9 cellular contexts compared by ENCODE assay signal in the genomic region with DNA sequence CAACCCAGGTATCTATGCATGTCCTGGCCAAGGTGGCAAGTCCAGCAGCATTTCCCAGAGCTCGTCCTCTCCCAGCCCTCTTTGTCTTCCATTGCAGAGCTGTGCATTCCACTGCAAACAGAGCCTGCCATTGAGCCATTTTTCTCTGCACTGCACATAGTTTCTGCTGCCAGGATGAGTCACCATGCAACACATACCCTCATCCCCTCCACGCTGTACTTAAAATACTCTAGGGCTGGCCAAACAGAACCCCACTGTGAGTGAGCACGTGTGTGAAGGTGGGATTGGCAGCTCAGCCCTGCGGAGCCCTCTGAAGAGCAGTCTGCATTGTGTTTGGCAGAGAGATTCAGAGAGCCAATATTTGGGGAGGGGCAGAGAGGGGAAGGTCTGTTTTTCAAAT. TPM values are rescaled to one million over a fixed set of nuclear protein-coding genes. Genes with fewer than 3 reads are reported as not detected.
A peak's percentile ranks its signal among the peaks of the same experiment; 100 is the strongest.
DNase-seq lines count a peak whose midpoint lies in the region; ATAC-seq and TF ChIP-seq lines count a peak whose summit lies in the region.
"Had no signal": no experiment of that assay in that cellular context is flagged by ENCODE, and none has a peak within 500 bp of the region (broad histone marks: within the 10 kb centered on the region; RNA-seq: fewer than 3 reads in every experiment).

No MANE protein-coding gene starts in this region.

- H2BK12ac ChIP-seq in trophoblast cell (ENCODE audit: low read length), result peak overlapping the region; percentile 91

- DNase-seq in GM03348 (ENCODE audit: low spot score) (peak; percentile 70), PC-3 (peak; percentile 83), fibroblast of lung (ENCODE audit: low read depth in 2 of 2) (peak; percentile 77 to 90), trophoblast cell (peak; percentile 54 to 77), type B pancreatic cell (ENCODE audit: extremely low spot score, unreplicated experiment) (no peak), endothelial cell (ENCODE audit: low spot score) (no peak), cortex of kidney (lab: John Stamatoyannopoulos, UW) (no peak)
- DNase-seq: activated naive CD8-positive, alpha-beta T cell treated with anti-CD3 and anti-CD28 coated beads for 36 hours had no signal

- peak overlapping the region; percentile 32 for H3K4me2 ChIP-seq in PC-3 (ENCODE audit: low read length)
- H3K4me2 ChIP-seq in fibroblast of lung (ENCODE audit: extremely low read depth, insufficient read depth, low read length), result peak overlapping the region; percentile 59
- no peak overlapping the region for H3K4me2 ChIP-seq in trophoblast cell (ENCODE audit: low read length)

- peak overlapping the region; percentile 43 for H2BK120ac ChIP-seq in trophoblast cell (ENCODE audit: insufficient read depth, low read length, poor library complexity)

- H3K27ac Mint-ChIP-seq in type B pancreatic cell (no peak overlapping the region), endothelial cell (ENCODE audit: unreplicated experiment) (no peak overlapping the region)
- H3K27ac Mint-ChIP-seq: activated naive CD8-positive, alpha-beta T cell treated with anti-CD3 and anti-CD28 coated beads for 36 hours had no signal

- no peak overlapping the region for H3K4me3 Mint-ChIP-seq in type B pancreatic cell
- no peak overlapping the region for H3K4me3 Mint-ChIP-seq in endothelial cell (ENCODE audit: unreplicated experiment)
- H3K4me3 Mint-ChIP-seq: activated naive CD8-positive, alpha-beta T cell treated with anti-CD3 and anti-CD28 coated beads for 36 hours had no signal

- H3K4me1 ChIP-seq in PC-3 (ENCODE audit: insufficient read depth, low read length) (peaks cover 27% of the 10 kb centered on the region), fibroblast of lung (ENCODE audit: control insufficient read depth, extremely low read depth, insufficient read depth, low read length) (peaks cover 6% of the 10 kb centered on the region), trophoblast cell (ENCODE audit: control insufficient read depth in 1 of 2, insufficient read depth in 2 of 2, low read length in 2 of 2) (peaks cover 16 to 25% of the 10 kb centered on the region in 2 experiments)

- no peak overlapping the region for H4K12ac ChIP-seq in trophoblast cell (ENCODE audit: low read depth, low read length)

- H3K23ac ChIP-seq in trophoblast cell (ENCODE audit: low read length), result no peak overlapping the region

- POLR2A ChIA-PET in PC-3 (lab: Charles Lee; ENCODE audit: unreplicated experiment), result no interaction called here

- no peak overlapping the region for H3K14ac ChIP-seq in trophoblast cell (ENCODE audit: low read length)

- H4K20me1 ChIP-seq in PC-3 (ENCODE audit: low read length) (peaks cover 7% of the 10 kb centered on the region; the same call in 1 of the 2 replicates), fibroblast of lung (ENCODE audit: control insufficient read depth, extremely low read depth, insufficient read depth, low read length) (no peaks in the 10 kb centered on the region)

- peak overlapping the region; percentile 54 for H2BK5ac ChIP-seq in trophoblast cell (ENCODE audit: low read depth, low read length, poor library complexity)

- H3K4me1 Mint-ChIP-seq in type B pancreatic cell (ENCODE audit: unreplicated experiment) (peaks cover 4% of the 10 kb centered on the region), endothelial cell (ENCODE audit: unreplicated experiment) (peaks cover 8% of the 10 kb centered on the region)

- no peaks in the 10 kb centered on the region for H3K9me2 ChIP-seq in PC-3 (replicated peaks; ENCODE audit: low read length)

- no TSS peak for BruUV-seq in PC-3 (replicated peaks; lab: Mats Ljungman, UMichigan)

- TF ChIP-seq CTCF in PC-3 (conservative IDR thresholded peaks at IDR 0.05; ENCODE audit: low read depth, low read length), result no peak
- TF ChIP-seq CTCF in fibroblast of lung (conservative IDR thresholded peaks at IDR 0.05 in 1 of 2, IDR thresholded peaks at IDR 0.05 in 1 of 2; ENCODE audit: low read depth in 1 of 2, low read length in 2 of 2), result no peak
- no peak for TF ChIP-seq CTCF in type B pancreatic cell (conservative IDR thresholded peaks at IDR 0.05)
- TF ChIP-seq CTCF in endothelial cell (IDR thresholded peaks at IDR 0.05; ENCODE audit: unreplicated experiment), result no peak

- H2AFZ ChIP-seq in PC-3 (ENCODE audit: low read length) (peak overlapping the region; percentile 49), fibroblast of lung (ENCODE audit: low read length) (no peak overlapping the region), trophoblast cell (ENCODE audit: insufficient read depth, low read length, poor library complexity) (peak overlapping the region; percentile 47)

- ATAC-seq in PC-3, result peak; percentile 7
- no peak for ATAC-seq in GM19351 (IDR thresholded peaks at IDR 0.05; ENCODE audit: unreplicated experiment)

- H3K36me3 Mint-ChIP-seq in type B pancreatic cell (no peaks in the 10 kb centered on the region), endothelial cell (ENCODE audit: low read depth, unreplicated experiment) (peaks cover 3% of the 10 kb centered on the region)
- H3K36me3 Mint-ChIP-seq: activated naive CD8-positive, alpha-beta T cell treated with anti-CD3 and anti-CD28 coated beads for 36 hours had no signal

- H3K36me3 ChIP-seq in PC-3 (ENCODE audit: low read depth, low read length) (no peaks in the 10 kb centered on the region), fibroblast of lung (ENCODE audit: control insufficient read depth, insufficient read depth, low read length) (no peaks in the 10 kb centered on the region), trophoblast cell (ENCODE audit: control insufficient read depth in 1 of 2, insufficient read depth in 2 of 2, low read length in 2 of 2) (no peaks in the 10 kb centered on the region)

- H3K27me3 ChIP-seq in PC-3 (ENCODE audit: low read length), result no peaks in the 10 kb centered on the region
- H3K27me3 ChIP-seq in fibroblast of lung (ENCODE audit: control insufficient read depth, insufficient read depth, low read length), result no peaks in the 10 kb centered on the region
- H3K27me3 ChIP-seq in trophoblast cell (ENCODE audit: insufficient read depth, low read length), result no peaks in the 10 kb centered on the region

- H3K18ac ChIP-seq in trophoblast cell (ENCODE audit: low read length), result no peak overlapping the region

- no peaks in the 10 kb centered on the region for H3K27me3 Mint-ChIP-seq in type B pancreatic cell
- H3K27me3 Mint-ChIP-seq in endothelial cell (ENCODE audit: unreplicated experiment), result peaks cover 9% of the 10 kb centered on the region

- CTCF ChIA-PET in PC-3 (lab: Charles Lee), result no interaction called here

- H3K79me2 ChIP-seq in PC-3 (ENCODE audit: low read length) (peaks cover 11% of the 10 kb centered on the region), fibroblast of lung (ENCODE audit: control insufficient read depth, insufficient read depth, low read length) (peaks cover 9% of the 10 kb centered on the region), trophoblast cell (ENCODE audit: control insufficient read depth, insufficient read depth, low read length, poor library complexity) (peaks cover 13% of the 10 kb centered on the region)

- H3K79me1 ChIP-seq in trophoblast cell (ENCODE audit: low read length), result peaks cover 28% of the 10 kb centered on the region

- H3K9ac ChIP-seq in PC-3 (ENCODE audit: low read length) (no peak overlapping the region), fibroblast of lung (ENCODE audit: insufficient read depth, low read length) (no peak overlapping the region), trophoblast cell (ENCODE audit: low read length) (no peak overlapping the region)

- peak overlapping the region; percentile 36 for H4K91ac ChIP-seq in trophoblast cell (ENCODE audit: low read depth, low read length)

- no peaks in the 10 kb centered on the region for H3K9me3 ChIP-seq in PC-3 (ENCODE audit: low read length)
- no peaks in the 10 kb centered on the region for H3K9me3 ChIP-seq in fibroblast of lung (ENCODE audit: control insufficient read depth, insufficient read depth, low read depth, low read length)
- no peaks in the 10 kb centered on the region for H3K9me3 ChIP-seq in trophoblast cell (ENCODE audit: insufficient read depth, low read depth, low read length)

- no peak overlapping the region for H3K4ac ChIP-seq in trophoblast cell (ENCODE audit: low read depth, low read length)

- H3F3A ChIP-seq in PC-3 (ENCODE audit: low read length, unreplicated experiment), result no peaks in the 10 kb centered on the region

- no peak overlapping the region for H4K8ac ChIP-seq in trophoblast cell (ENCODE audit: low read depth, low read length)

- H3K27ac ChIP-seq in PC-3 (ENCODE audit: low read length), result no peak overlapping the region; the same call in 1 of the 2 replicates
- H3K27ac ChIP-seq in fibroblast of lung (ENCODE audit: insufficient read depth, low read length), result no peak overlapping the region
- peak overlapping the region; percentile 61 for H3K27ac ChIP-seq in trophoblast cell (ENCODE audit: low read depth, low read length)

- no peak overlapping the region for H3K4me3 ChIP-seq in PC-3 (ENCODE audit: low read length)
- H3K4me3 ChIP-seq in fibroblast of lung (replicated peaks in 1 of 4; ENCODE audit: control extremely low read depth in 1 of 4, insufficient read depth in 1 of 4, low read depth in 3 of 4, low read length in 4 of 4), result no peak overlapping the region
- no peak overlapping the region for H3K4me3 ChIP-seq in trophoblast cell (ENCODE audit: low read depth, low read length)

- no peak overlapping the region for H2AK5ac ChIP-seq in trophoblast cell (ENCODE audit: low read length)

- no CpG with 5 or more reads among the region's 4 CpGs for WGBS in trophoblast cell (ENCODE audit: extremely low coverage, insufficient coverage, insufficient read length)

- peaks cover 4% of the 10 kb centered on the region for H3K9me3 Mint-ChIP-seq in type B pancreatic cell
- H3K9me3 Mint-ChIP-seq in endothelial cell (ENCODE audit: unreplicated experiment), result no peaks in the 10 kb centered on the region

- intact Hi-C loops in PC-3 (cut with micrococcal nuclease), result loop anchor here (10.0 kb wide), 1 partner anchor 758 kb away; no protein-coding TSS in a partner anchor

RNA-seq across cellular contexts. Expression of gene ATP1B1, which starts 3.9 kb away (rescaled TPM):
- total RNA-seq in PC-3 (2014; rRNA removed), result 68.7 and 76.6 TPM in 2 replicates
- 9.0 and 21.1 TPM in 2 replicates for total RNA-seq in fibroblast of lung
- polyA plus RNA-seq in fibroblast of lung, result 31.4 and 37.9 TPM in 2 replicates
- 28.1 and 28.9 TPM in 2 replicates for polyA plus RNA-seq in fibroblast of lung (2012)
- polyA minus RNA-seq in fibroblast of lung (ENCODE audit: low replicate concordance), result 3.8 and 6.9 TPM in 2 replicates
- 250 and 251 TPM in 2 replicates for polyA plus RNA-seq in trophoblast cell (2013)
- 237 and 306 TPM in 2 replicates for total RNA-seq in type B pancreatic cell (ENCODE audit: low replicate concordance)
- total RNA-seq in endothelial cell (ENCODE audit: unreplicated experiment), result 6.0 TPM

Comparison
In these comparisons a context has a peak if more than half of its experiments do, and no peak if none do; other contexts are left out.
1. DNase-seq: peak in GM03348 (single experiment), PC-3 (single experiment), fibroblast of lung (2 of 2) and trophoblast cell (2 of 2); none in type B pancreatic cell (single experiment), endothelial cell (single experiment) and cortex of kidney (single experiment).